23 cellular contexts compared by ENCODE assay signal in genomic region chr9:124500796-124501611, GRCh38. TPM values are rescaled to one million over a fixed set of nuclear protein-coding genes. Genes with fewer than 3 reads are reported as not detected.
DNase-seq lines count a peak whose midpoint lies in the region; ATAC-seq, FAIRE-seq and TF ChIP-seq lines count a peak whose summit lies in the region.
"Had no signal": no experiment of that assay in that cellular context is flagged by ENCODE, and none has a peak within 500 bp of the region (broad histone marks: within the 10 kb centered on the region; RNA-seq: fewer than 3 reads in every experiment).

No MANE protein-coding gene starts in this region.

- H3K27me3 ChIP-seq in bronchial epithelial cell (ENCODE audit: control insufficient read depth, insufficient read depth, low read length) (peaks cover 37% of the 10 kb centered on the region), mesendoderm (ENCODE audit: insufficient read depth, low read length, poor library complexity) (peaks cover 31% of the 10 kb centered on the region), upper lobe of left lung (peaks cover 0 to 44% (median 29%) of the 10 kb centered on the region in 4 donors)
- peaks cover 13% of the 10 kb centered on the region for H3K27me3 ChIP-seq in CD8-positive, alpha-beta T cell (ENCODE audit: insufficient read depth, low read length)

- peaks cover 9% of the 10 kb centered on the region for H3K4me1 Mint-ChIP-seq in CD14-positive monocyte
- peaks cover 24% of the 10 kb centered on the region for H3K4me1 Mint-ChIP-seq in CD8-positive, alpha-beta T cell (ENCODE audit: low read depth)

- peak overlapping the region; percentile 14 for H3K4me3 Mint-ChIP-seq in CD14-positive monocyte
- no peak overlapping the region for H3K4me3 Mint-ChIP-seq in CD8-positive, alpha-beta T cell
- H3K4me3 Mint-ChIP-seq: GM23338 had no signal

- TF ChIP-seq EP300 in upper lobe of left lung (IDR thresholded peaks at IDR 0.05): no peak

- FAIRE-seq in GM12891 (lab: Jason Lieb, UNC) (peak; percentile 45), bronchial epithelial cell (lab: Jason Lieb, UNC) (peak; percentile 32)

- TF ChIP-seq POLR2A in GM12891 (IDR thresholded peaks at IDR 0.05; ENCODE audit: low read depth, low read length) (no peak), upper lobe of left lung (IDR thresholded peaks at IDR 0.05) (no peak)

- POLR2A ChIA-PET in CD8-positive, alpha-beta T cell (lab: Charles Lee): no interaction called here

- no peak overlapping the region for H4K8ac ChIP-seq in mesendoderm (ENCODE audit: low read depth, low read length)

- H3K18ac ChIP-seq in mesendoderm (ENCODE audit: low read length): no peak overlapping the region

- H2BK15ac ChIP-seq in mesendoderm (replicated peaks; ENCODE audit: low read depth): no peak overlapping the region

- H3K36me3 ChIP-seq in bronchial epithelial cell (ENCODE audit: control insufficient read depth, insufficient read depth, low read length): no peaks in the 10 kb centered on the region
- H3K36me3 ChIP-seq in mesendoderm (ENCODE audit: control insufficient read depth, insufficient read depth, low read length): no peaks in the 10 kb centered on the region
- no peaks in the 10 kb centered on the region for H3K36me3 ChIP-seq in CD8-positive, alpha-beta T cell (ENCODE audit: insufficient read depth, low read length)
- H3K36me3 ChIP-seq in upper lobe of left lung: no peaks in the 10 kb centered on the region
- H3K36me3 ChIP-seq: BLaER1 treated with 17β-estradiol and CSF1 and Interleukin-3, amounts not matched to agents 10 nM and 100 nM had no signal

- no peak overlapping the region for H3K27ac Mint-ChIP-seq in CD14-positive monocyte
- H3K27ac Mint-ChIP-seq in CD8-positive, alpha-beta T cell: no peak overlapping the region
- H3K27ac Mint-ChIP-seq: GM23338, IgD-negative memory B cell had no signal

- no peaks in the 10 kb centered on the region for H3K79me1 ChIP-seq in mesendoderm (ENCODE audit: low read length)

- H3K9me3 ChIP-seq in CD8-positive, alpha-beta T cell (ENCODE audit: low read length): no peaks in the 10 kb centered on the region
- no peaks in the 10 kb centered on the region for H3K9me3 ChIP-seq in upper lobe of left lung

- DNase-seq in CD14-positive monocyte (ENCODE audit: low spot score) (peak; percentile 17), GM12891 (ENCODE audit: insufficient read length, low spot score) (no peak), bronchial epithelial cell (ENCODE audit: low read depth) (no peak), mesendoderm (peak; percentile 43), upper lobe of left lung (no peak), 8988T (no peak)
- DNase-seq in CD8-positive, alpha-beta T cell: no peak
- DNase-seq: DMS53, EL, GF-D8, HCEC 1CT, Karpas-422, NCI-H1694, NCI-H2081, NCI-H446, NCI-H526, OCI-M1, Right ventricle myocardium superior had no signal

- intact Hi-C loops in CD14-positive monocyte (cut with micrococcal nuclease): no loop called here
- intact Hi-C loops in CD8-positive, alpha-beta T cell (cut with DNase I, micrococcal nuclease): no loop called here

- no peak for ATAC-seq in CD8-positive, alpha-beta T cell
- ATAC-seq in upper lobe of left lung (ENCODE audit: low FRiP score in 2 of 2) (no peak), GM21737 (IDR thresholded peaks at IDR 0.05; ENCODE audit: unreplicated experiment) (no peak)
- ATAC-seq: GM23338 had no signal

- peaks cover 4% of the 10 kb centered on the region in 2 donors for H3K36me3 Mint-ChIP-seq in CD14-positive monocyte
- no peaks in the 10 kb centered on the region for H3K36me3 Mint-ChIP-seq in CD8-positive, alpha-beta T cell

- CTCF ChIA-PET in CD8-positive, alpha-beta T cell (lab: Charles Lee): no interaction called here

- no peaks in the 10 kb centered on the region for H3K79me2 ChIP-seq in mesendoderm (ENCODE audit: control insufficient read depth, insufficient read depth, low read length)

- no peak overlapping the region for H2BK5ac ChIP-seq in mesendoderm (ENCODE audit: low read length)

- H3K27me3 Mint-ChIP-seq in CD14-positive monocyte (ENCODE audit: low read depth in 3 of 3): peaks cover 35 to 50% (median 46%) of the 10 kb centered on the region in 3 donors
- peaks cover 22% of the 10 kb centered on the region for H3K27me3 Mint-ChIP-seq in CD8-positive, alpha-beta T cell (ENCODE audit: low read depth)

- H3K4me1 ChIP-seq in mesendoderm (ENCODE audit: control insufficient read depth, low read depth, low read length) (no peaks in the 10 kb centered on the region), upper lobe of left lung (peaks cover 10 to 23% (median 16%) of the 10 kb centered on the region in 4 donors)
- H3K4me1 ChIP-seq in CD8-positive, alpha-beta T cell (ENCODE audit: insufficient read depth, low read length): peaks cover 21% of the 10 kb centered on the region

- H3K4ac ChIP-seq in mesendoderm (ENCODE audit: low read depth, low read length): no peak overlapping the region

- whole genome bisulfite sequencing in mesendoderm (ENCODE audit: extremely low coverage, insufficient coverage, low lambda C conversion rate): no CpG with 5 or more reads among the region's 12 CpGs
- 71 to 76% methylated on average over 7 to 12 of the region's 12 CpGs for WGBS in upper lobe of left lung, 2 donors

- H3K9ac ChIP-seq in mesendoderm (ENCODE audit: low read length): no peak overlapping the region
- H3K9ac ChIP-seq: BLaER1 treated with 17β-estradiol and CSF1 and Interleukin-3, amounts not matched to agents 10 nM and 100 nM had no signal

- H2AK5ac ChIP-seq in mesendoderm (ENCODE audit: low read length): no peak overlapping the region

- TF ChIP-seq CTCF in CD14-positive monocyte (IDR thresholded peaks at IDR 0.05) (no peak), bronchial epithelial cell (IDR thresholded peaks at IDR 0.05; ENCODE audit: insufficient read depth, low read length, severe bottlenecking) (no peak), upper lobe of left lung (IDR thresholded peaks at IDR 0.05) (no peak)
- no peak for TF ChIP-seq CTCF in CD8-positive, alpha-beta T cell (IDR thresholded peaks at IDR 0.05)

- no peak overlapping the region for H3K23ac ChIP-seq in mesendoderm (ENCODE audit: low read length)

- no peak overlapping the region for H3K56ac ChIP-seq in mesendoderm (ENCODE audit: low read length)

- H2BK120ac ChIP-seq in mesendoderm (ENCODE audit: low read depth, low read length): no peak overlapping the region

- H3K27ac ChIP-seq in mesendoderm (ENCODE audit: low read depth, low read length) (no peak overlapping the region), upper lobe of left lung (no peak overlapping the region)
- H3K27ac ChIP-seq in CD8-positive, alpha-beta T cell (ENCODE audit: low read depth, low read length): no peak overlapping the region
- H3K27ac ChIP-seq: BLaER1 treated with 17β-estradiol and CSF1 and Interleukin-3, amounts not matched to agents 10 nM and 100 nM had no signal

- H4K5ac ChIP-seq in mesendoderm (ENCODE audit: low read length): no peak overlapping the region

- H3K9me3 Mint-ChIP-seq in CD14-positive monocyte: peaks cover 0 to 12% (median 8%) of the 10 kb centered on the region in 7 donors
- H3K9me3 Mint-ChIP-seq in CD8-positive, alpha-beta T cell: no peaks in the 10 kb centered on the region
- H3K9me3 Mint-ChIP-seq: IgD-negative memory B cell had no signal

- no peak overlapping the region for H3K4me3 ChIP-seq in bronchial epithelial cell (ENCODE audit: low read depth, low read length)
- H3K4me3 ChIP-seq in mesendoderm (ENCODE audit: low read length): no peak overlapping the region
- no peak overlapping the region for H3K4me3 ChIP-seq in CD8-positive, alpha-beta T cell (ENCODE audit: low read depth, low read length)
- no peak overlapping the region for H3K4me3 ChIP-seq in upper lobe of left lung
- H3K4me3 ChIP-seq: BLaER1 treated with 17β-estradiol and CSF1 and Interleukin-3, amounts not matched to agents 10 nM and 100 nM; GM23338 had no signal

- no peak overlapping the region for H3K4me2 ChIP-seq in mesendoderm (ENCODE audit: low read length)
- H3K4me2 ChIP-seq: BLaER1 treated with 17β-estradiol and CSF1 and Interleukin-3, amounts not matched to agents 10 nM and 100 nM; GM23338 had no signal

TF ChIP-seq in GM12891, 5 proteins besides CTCF, POLR2A, EP300 and RAD21:
- TF ChIP-seq POLR2AphosphoS5 (IDR thresholded peaks at IDR 0.05; ENCODE audit: low read depth, low read length): no peak
- no peak for TF ChIP-seq TAF1 (IDR thresholded peaks at IDR 0.05; ENCODE audit: low read depth, low read length)
- TF ChIP-seq PAX5 (IDR thresholded peaks at IDR 0.05; ENCODE audit: insufficient read depth, low read length, severe bottlenecking): no peak
- no peak for TF ChIP-seq POU2F2 (IDR thresholded peaks at IDR 0.05; ENCODE audit: low read depth, low read length)
- no peak for TF ChIP-seq SPI1 (IDR thresholded peaks at IDR 0.05; ENCODE audit: low read depth, low read length)

RNA-seq across cellular contexts. Expression of gene NR5A1, which starts 6.2 kb away (rescaled TPM):
- not detected for polyA plus RNA-seq in CD14-positive monocyte
- polyA plus RNA-seq in GM12891 (2012; ENCODE audit: low read depth, missing spikeins): 0.26 TPM
- total RNA-seq in bronchial epithelial cell: not detected in 2 replicates
- 0.07 TPM for polyA plus RNA-seq in mesendoderm (2013, experiment 1 of 2)
- 0.07 TPM for polyA plus RNA-seq in mesendoderm (2013, experiment 2 of 2)
- total RNA-seq in CD8-positive, alpha-beta T cell: not detected
- under 1 TPM in 2 of 6 donors, not detected in 4; 0.30 to 0.49 TPM for total RNA-seq in upper lobe of left lung
- total RNA-seq: MCF 10A, Right ventricle myocardium superior had no signal
- polyA plus RNA-seq: GM23338, IgD-negative memory B cell had no signal

RNA-seq across cellular contexts. Expression of gene ADGRD2, which starts 50.8 kb away (rescaled TPM):
- polyA plus RNA-seq in CD14-positive monocyte: not detected
- polyA plus RNA-seq in GM12891 (2012; ENCODE audit: low read depth, missing spikeins): not detected
- total RNA-seq in bronchial epithelial cell: 0.38 TPM in 1 of 2 replicates, not detected in the other
- 0.10 TPM for polyA plus RNA-seq in mesendoderm (2013, experiment 1 of 2)
- 0.32 TPM for polyA plus RNA-seq in mesendoderm (2013, experiment 2 of 2)
- not detected for total RNA-seq in CD8-positive, alpha-beta T cell
- not detected for total RNA-seq in upper lobe of left lung
- total RNA-seq: MCF 10A, Right ventricle myocardium superior had no signal
- polyA plus RNA-seq: IgD-negative memory B cell had no signal

Comparison
In these comparisons a context has a peak if more than half of its experiments do, and no peak if none do; other contexts are left out.
1. DNase-seq: peak in CD14-positive monocyte (single experiment) and mesendoderm (single experiment); none in GM12891 (single experiment), bronchial epithelial cell (single experiment), CD8-positive, alpha-beta T cell (0 of 7), upper lobe of left lung (0 of 2) and 8988T (single experiment).